Comparison of ENCODE assay signal across 18 cellular contexts in the genomic region with DNA sequence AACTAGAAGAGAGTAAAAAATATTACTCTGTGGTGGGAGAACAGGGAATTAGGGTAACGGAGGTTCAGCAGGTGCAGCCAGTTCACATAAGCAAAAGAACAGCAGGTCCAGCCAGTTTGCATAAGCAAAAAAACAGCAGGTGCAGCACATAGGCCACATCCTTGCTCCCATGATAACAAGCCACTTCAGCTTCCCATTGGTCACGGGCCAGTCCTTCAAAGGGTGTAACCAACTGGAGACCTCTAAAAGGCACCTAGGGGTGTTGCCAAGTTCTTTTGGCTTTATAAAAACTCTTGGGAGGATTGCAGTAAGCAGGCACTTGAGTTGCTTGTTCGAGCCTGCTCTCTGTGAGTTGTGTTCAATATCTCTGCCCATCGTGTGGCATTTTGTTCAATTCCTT.
"Had no signal": no experiment of that assay in that cellular context is flagged by ENCODE, and none has a peak within 500 bp of the region (broad histone marks: within the 10 kb centered on the region; RNA-seq: fewer than 3 reads in every experiment).

No MANE protein-coding gene starts in this region.

- H3K4me3 ChIP-seq: sigmoid colon, spleen, upper lobe of left lung had no signal

- H2AFZ ChIP-seq: parathyroid adenoma had no signal

- H3K4me1 ChIP-seq: parathyroid adenoma, sigmoid colon, spleen, upper lobe of left lung had no signal

- H3K9me3 ChIP-seq: neutrophil, sigmoid colon, upper lobe of left lung had no signal

- H3K79me2 ChIP-seq: parathyroid adenoma had no signal

- H3K36me3 ChIP-seq: brain microvascular endothelial cell, neutrophil, sigmoid colon, spleen, upper lobe of left lung had no signal

- DNase-seq: activated CD4-positive, alpha-beta T cell treated with anti-CD3 and anti-CD28 coated beads, Interleukin-2, amount 10 ng/mL, durations not matched to agents 7 days and 5 days; activated CD8-positive, alpha-beta memory T cell treated with anti-CD3 and anti-CD28 coated beads for 24 hours; activated gamma-delta T cell treated with Interleukin-2 at 50 U/mL for 16 hours; activated naive CD8-positive, alpha-beta T cell treated with anti-CD3 and anti-CD28 coated beads for 36 hours; brain microvascular endothelial cell; cortex of kidney; effector memory CD4-positive, alpha-beta T cell; foreskin melanocyte; head of caudate nucleus; kidney glomerular epithelial cell; left ventricle myocardium superior; mesenchymal stem cell; natural killer cell; sigmoid colon; spleen; upper lobe of left lung had no signal

- H3K27me3 ChIP-seq: brain microvascular endothelial cell, neutrophil, spleen, upper lobe of left lung had no signal

- H3K9ac ChIP-seq: parathyroid adenoma had no signal

- ATAC-seq: left ventricle myocardium superior, natural killer cell had no signal

- H3K27ac ChIP-seq: brain microvascular endothelial cell, neutrophil, parathyroid adenoma, sigmoid colon, spleen, upper lobe of left lung had no signal
